Comparison of ENCODE assay signal across 8 cellular contexts in genomic region chr6:1624848-1625341, GRCh38. TPM values are rescaled to one million over a fixed set of nuclear protein-coding genes. Genes with fewer than 3 reads are reported as not detected.
DNase-seq lines count a peak whose midpoint lies in the region; ATAC-seq lines count a peak whose summit lies in the region.

No MANE protein-coding gene starts in this region.

- no peaks in the 10 kb centered on the region for H3K4me1 ChIP-seq in iPS-15b (ENCODE audit: control insufficient read depth, insufficient read depth, low read length)
- peaks cover 6% of the 10 kb centered on the region for H3K4me1 ChIP-seq in skeletal muscle satellite cell (ENCODE audit: control insufficient read depth, insufficient read depth, low read length)

- intact Hi-C loops in activated CD4-positive, alpha-beta T cell treated with anti-CD3 and anti-CD28 coated beads for 36 hours (cut with DNase I, micrococcal nuclease) = loop anchor here in 1 of 2 experiments (1.0 kb wide), 1 partner anchor 13 kb away; no protein-coding TSS in a partner anchor

- H3K9me3 ChIP-seq in iPS-15b (ENCODE audit: control insufficient read depth, insufficient read depth, low read length) = no peaks in the 10 kb centered on the region
- no peaks in the 10 kb centered on the region for H3K9me3 ChIP-seq in skeletal muscle satellite cell (replicated peaks; ENCODE audit: low read length)

- peak overlapping the region; percentile 4 for H3K27ac ChIP-seq in angular gyrus (ENCODE audit: low read depth, low read length)

- peak overlapping the region; percentile 45 for H3K4me3 ChIP-seq in iPS-15b (ENCODE audit: low read depth, low read length)
- H3K4me3 ChIP-seq in skeletal muscle satellite cell (ENCODE audit: low read length) = peak overlapping the region; percentile 91

- H3K9me3 Mint-ChIP-seq in activated CD4-positive, alpha-beta T cell treated with anti-CD3 and anti-CD28 coated beads for 36 hours (ENCODE audit: low read depth) = no peaks in the 10 kb centered on the region

- peak; percentile 11 for ATAC-seq in activated CD4-positive, alpha-beta T cell treated with anti-CD3 and anti-CD28 coated beads for 36 hours
- no peak for ATAC-seq in GM21381 (IDR thresholded peaks at IDR 0.05; ENCODE audit: unreplicated experiment)

- POLR2A ChIA-PET in activated CD4-positive, alpha-beta T cell treated with anti-CD3 and anti-CD28 coated beads for 36 hours (lab: Charles Lee) = no interaction called here

- H3K27me3 ChIP-seq in iPS-15b (ENCODE audit: control insufficient read depth, insufficient read depth, low read length) = peaks cover 97% of the 10 kb centered on the region
- peaks cover 23% of the 10 kb centered on the region for H3K27me3 ChIP-seq in skeletal muscle satellite cell (ENCODE audit: control insufficient read depth, insufficient read depth, low read length)

- peaks cover 11% of the 10 kb centered on the region for H3K4me1 Mint-ChIP-seq in activated CD4-positive, alpha-beta T cell treated with anti-CD3 and anti-CD28 coated beads for 36 hours

- H3K9ac ChIP-seq in iPS-15b (ENCODE audit: low read depth, low read length) (no peak overlapping the region), skeletal muscle satellite cell (ENCODE audit: low read depth, low read length) (peak overlapping the region; percentile 76)

- H3K27ac Mint-ChIP-seq in activated CD4-positive, alpha-beta T cell treated with anti-CD3 and anti-CD28 coated beads for 36 hours = no peak overlapping the region

- H3K27me3 Mint-ChIP-seq in activated CD4-positive, alpha-beta T cell treated with anti-CD3 and anti-CD28 coated beads for 36 hours = peaks cover 56% of the 10 kb centered on the region

- no peaks in the 10 kb centered on the region for H3K36me3 ChIP-seq in iPS-15b (ENCODE audit: control insufficient read depth, insufficient read depth, low read length)
- H3K36me3 ChIP-seq in skeletal muscle satellite cell (ENCODE audit: insufficient read depth, low read length) = no peaks in the 10 kb centered on the region

- H3K4me2 ChIP-seq in skeletal muscle satellite cell (ENCODE audit: low read length) = peak overlapping the region; percentile 100

- CTCF ChIA-PET in activated CD4-positive, alpha-beta T cell treated with anti-CD3 and anti-CD28 coated beads for 36 hours (lab: Charles Lee) = interaction anchor here (0.7 to 1.4 kb wide), 6 partner anchors 11 to 1124 kb away, joined by 3 to 6 read pairs (median 4); no protein-coding TSS in a partner anchor

- H3K4me3 Mint-ChIP-seq in activated CD4-positive, alpha-beta T cell treated with anti-CD3 and anti-CD28 coated beads for 36 hours = peak overlapping the region; percentile 56

- H3K36me3 Mint-ChIP-seq in activated CD4-positive, alpha-beta T cell treated with anti-CD3 and anti-CD28 coated beads for 36 hours (ENCODE audit: low read depth) = peaks cover 14% of the 10 kb centered on the region

- peak; percentile 25 for DNase-seq in activated CD4-positive, alpha-beta T cell treated with anti-CD3 and anti-CD28 coated beads for 36 hours
- DNase-seq in activated CD4-positive, alpha-beta T cell treated with anti-CD3 and anti-CD28 coated beads, Interleukin-2, amount 50 U/mL, for 48 hours = no peak
- no peak for DNase-seq in amygdala (lab: John Stamatoyannopoulos, UW)
- DNase-seq in SKM-1 (lab: John Stamatoyannopoulos, UW; ENCODE audit: unreplicated experiment) = no peak

RNA-seq across cellular contexts. Expression of gene FOXC1, which starts 15.2 kb away (rescaled TPM):
- total RNA-seq in activated CD4-positive, alpha-beta T cell treated with anti-CD3 and anti-CD28 coated beads for 36 hours = under 1 TPM; 0.04 to 0.05 TPM
- total RNA-seq in skeletal muscle satellite cell (2012; rRNA removed) = 3.3 and 6.1 TPM in 2 replicates
